In genomic region chr2:124328397-124328796, GRCh38 we compare ENCODE assay signal across 1 cellular context.
TF ChIP-seq lines count a peak whose summit lies in the region.

No MANE protein-coding gene starts in this region.

TF ChIP-seq in WTC11, 78 proteins besides CTCF, POLR2A, EP300 and RAD21 (continued from another document):
- TF ChIP-seq FOXP4 (CRISPR knock-in tag; IDR thresholded peaks at IDR 0.05): no peak
- TF ChIP-seq IRF2 (CRISPR knock-in tag; IDR thresholded peaks at IDR 0.05; ENCODE audit: borderline replicate concordance, low read depth): no peak
- TF ChIP-seq NR3C1 (CRISPR knock-in tag; conservative IDR thresholded peaks at IDR 0.05; ENCODE audit: low read depth): no peak
- no peak for TF ChIP-seq GRHL2 (CRISPR knock-in tag; IDR thresholded peaks at IDR 0.05; ENCODE audit: insufficient replicate concordance, severe bottlenecking)
